In the genomic region with DNA sequence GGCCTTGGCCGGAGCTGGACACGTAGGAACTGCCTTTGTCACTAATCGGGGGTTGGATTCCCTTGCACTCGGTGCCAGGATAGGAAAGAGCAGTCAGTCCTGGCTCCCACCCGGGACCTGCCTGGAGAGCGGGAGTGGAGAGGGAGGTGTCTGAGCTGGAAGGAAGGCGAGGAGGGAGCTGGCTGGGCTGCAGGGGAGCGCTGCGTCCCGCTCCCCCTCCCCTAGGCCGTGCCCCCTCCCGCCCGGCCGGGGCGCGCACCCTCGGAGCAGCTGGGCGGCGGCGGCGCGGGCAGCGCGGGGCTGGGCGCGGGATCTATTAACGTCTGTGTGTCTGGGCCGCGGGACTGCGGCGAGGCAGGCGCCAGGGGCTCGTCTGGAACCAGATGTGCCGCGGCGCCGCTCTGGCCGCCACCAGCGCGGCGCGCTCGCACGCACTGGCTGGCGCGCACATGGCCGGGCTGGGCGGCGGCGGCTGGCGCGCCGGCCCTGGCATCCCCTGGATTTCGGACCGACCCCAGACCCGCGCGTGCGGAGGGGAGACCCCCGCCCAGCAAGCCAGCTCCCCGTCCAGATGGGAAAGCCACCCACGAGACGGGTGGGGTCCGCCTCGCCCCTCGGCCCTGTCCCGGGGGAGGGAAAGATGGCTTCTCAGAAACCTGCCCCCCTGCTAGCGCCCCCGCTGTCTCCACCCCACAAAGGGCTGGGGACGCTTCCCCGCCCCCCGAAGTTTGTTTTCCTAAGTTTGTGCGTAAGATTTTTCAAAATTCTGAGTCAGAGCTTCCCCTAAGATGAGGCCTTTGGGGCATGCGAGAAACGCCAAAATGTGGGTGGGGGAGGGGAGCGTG, we compare ENCODE assay signal across 1 cellular context.
TF ChIP-seq lines count a peak whose summit lies in the region.

No MANE protein-coding gene starts in this region.

TF ChIP-seq in HEK293, 187 proteins besides CTCF, POLR2A, EP300 and RAD21 (continued from another document and continues in another):
- TF ChIP-seq, protein P1, sequence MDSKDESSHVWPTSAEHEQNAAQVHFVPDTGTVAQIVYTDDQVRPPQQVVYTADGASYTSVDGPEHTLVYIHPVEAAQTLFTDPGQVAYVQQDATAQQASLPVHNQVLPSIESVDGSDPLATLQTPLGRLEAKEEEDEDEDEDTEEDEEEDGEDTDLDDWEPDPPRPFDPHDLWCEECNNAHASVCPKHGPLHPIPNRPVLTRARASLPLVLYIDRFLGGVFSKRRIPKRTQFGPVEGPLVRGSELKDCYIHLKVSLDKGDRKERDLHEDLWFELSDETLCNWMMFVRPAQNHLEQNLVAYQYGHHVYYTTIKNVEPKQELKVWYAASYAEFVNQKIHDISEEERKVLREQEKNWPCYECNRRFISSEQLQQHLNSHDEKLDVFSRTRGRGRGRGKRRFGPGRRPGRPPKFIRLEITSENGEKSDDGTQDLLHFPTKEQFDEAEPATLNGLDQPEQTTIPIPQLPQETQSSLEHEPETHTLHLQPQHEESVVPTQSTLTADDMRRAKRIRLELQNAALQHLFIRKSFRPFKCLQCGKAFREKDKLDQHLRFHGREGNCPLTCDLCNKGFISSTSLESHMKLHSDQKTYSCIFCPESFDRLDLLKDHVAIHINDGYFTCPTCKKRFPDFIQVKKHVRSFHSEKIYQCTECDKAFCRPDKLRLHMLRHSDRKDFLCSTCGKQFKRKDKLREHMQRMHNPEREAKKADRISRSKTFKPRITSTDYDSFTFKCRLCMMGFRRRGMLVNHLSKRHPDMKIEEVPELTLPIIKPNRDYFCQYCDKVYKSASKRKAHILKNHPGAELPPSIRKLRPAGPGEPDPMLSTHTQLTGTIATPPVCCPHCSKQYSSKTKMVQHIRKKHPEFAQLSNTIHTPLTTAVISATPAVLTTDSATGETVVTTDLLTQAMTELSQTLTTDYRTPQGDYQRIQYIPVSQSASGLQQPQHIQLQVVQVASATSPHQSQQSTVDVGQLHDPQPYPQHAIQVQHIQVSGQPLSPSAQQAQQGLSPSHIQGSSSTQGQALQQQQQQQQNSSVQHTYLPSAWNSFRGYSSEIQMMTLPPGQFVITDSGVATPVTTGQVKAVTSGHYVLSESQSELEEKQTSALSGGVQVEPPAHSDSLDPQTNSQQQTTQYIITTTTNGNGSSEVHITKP (tag by site-specific recombination; IDR thresholded peaks at IDR 0.05), result no peak
- TF ChIP-seq ZNF155 (tag by site-specific recombination; IDR thresholded peaks at IDR 0.05), result no peak
- TF ChIP-seq, protein P2, sequence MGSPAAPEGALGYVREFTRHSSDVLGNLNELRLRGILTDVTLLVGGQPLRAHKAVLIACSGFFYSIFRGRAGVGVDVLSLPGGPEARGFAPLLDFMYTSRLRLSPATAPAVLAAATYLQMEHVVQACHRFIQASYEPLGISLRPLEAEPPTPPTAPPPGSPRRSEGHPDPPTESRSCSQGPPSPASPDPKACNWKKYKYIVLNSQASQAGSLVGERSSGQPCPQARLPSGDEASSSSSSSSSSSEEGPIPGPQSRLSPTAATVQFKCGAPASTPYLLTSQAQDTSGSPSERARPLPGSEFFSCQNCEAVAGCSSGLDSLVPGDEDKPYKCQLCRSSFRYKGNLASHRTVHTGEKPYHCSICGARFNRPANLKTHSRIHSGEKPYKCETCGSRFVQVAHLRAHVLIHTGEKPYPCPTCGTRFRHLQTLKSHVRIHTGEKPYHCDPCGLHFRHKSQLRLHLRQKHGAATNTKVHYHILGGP (tag by site-specific recombination; IDR thresholded peaks at IDR 0.05), result no peak
- TF ChIP-seq ZNF423 (tag by site-specific recombination; IDR thresholded peaks at IDR 0.05), result no peak
- TF ChIP-seq ZNF701 (tag by site-specific recombination; IDR thresholded peaks at IDR 0.05), result no peak
- TF ChIP-seq, protein P3, sequence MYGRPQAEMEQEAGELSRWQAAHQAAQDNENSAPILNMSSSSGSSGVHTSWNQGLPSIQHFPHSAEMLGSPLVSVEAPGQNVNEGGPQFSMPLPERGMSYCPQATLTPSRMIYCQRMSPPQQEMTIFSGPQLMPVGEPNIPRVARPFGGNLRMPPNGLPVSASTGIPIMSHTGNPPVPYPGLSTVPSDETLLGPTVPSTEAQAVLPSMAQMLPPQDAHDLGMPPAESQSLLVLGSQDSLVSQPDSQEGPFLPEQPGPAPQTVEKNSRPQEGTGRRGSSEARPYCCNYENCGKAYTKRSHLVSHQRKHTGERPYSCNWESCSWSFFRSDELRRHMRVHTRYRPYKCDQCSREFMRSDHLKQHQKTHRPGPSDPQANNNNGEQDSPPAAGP (tag by site-specific recombination; IDR thresholded peaks at IDR 0.05), result peak; percentile 4; the same call in 1 of the 2 replicates
- TF ChIP-seq ZNF302 (tag by site-specific recombination; IDR thresholded peaks at IDR 0.05; ENCODE audit: low read depth), result no peak
- no peak for TF ChIP-seq ZNF202 (tag by site-specific recombination; IDR thresholded peaks at IDR 0.05; ENCODE audit: borderline replicate concordance)
- TF ChIP-seq, protein P4, sequence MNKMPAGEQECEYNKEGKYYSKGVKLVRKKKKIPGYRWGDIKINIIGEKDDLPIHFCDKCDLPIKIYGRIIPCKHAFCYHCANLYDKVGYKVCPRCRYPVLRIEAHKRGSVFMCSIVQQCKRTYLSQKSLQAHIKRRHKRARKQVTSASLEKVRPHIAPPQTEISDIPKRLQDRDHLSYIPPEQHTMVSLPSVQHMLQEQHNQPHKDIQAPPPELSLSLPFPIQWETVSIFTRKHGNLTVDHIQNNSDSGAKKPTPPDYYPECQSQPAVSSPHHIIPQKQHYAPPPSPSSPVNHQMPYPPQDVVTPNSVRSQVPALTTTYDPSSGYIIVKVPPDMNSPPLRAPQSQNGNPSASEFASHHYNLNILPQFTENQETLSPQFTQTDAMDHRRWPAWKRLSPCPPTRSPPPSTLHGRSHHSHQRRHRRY (tag by site-specific recombination; IDR thresholded peaks at IDR 0.05), result no peak
- TF ChIP-seq ZXDB (tag by site-specific recombination; IDR thresholded peaks at IDR 0.05), result 0 out of 2 replicates have a peak, but pooled peaks have one; percentile 17
- TF ChIP-seq, protein P5, sequence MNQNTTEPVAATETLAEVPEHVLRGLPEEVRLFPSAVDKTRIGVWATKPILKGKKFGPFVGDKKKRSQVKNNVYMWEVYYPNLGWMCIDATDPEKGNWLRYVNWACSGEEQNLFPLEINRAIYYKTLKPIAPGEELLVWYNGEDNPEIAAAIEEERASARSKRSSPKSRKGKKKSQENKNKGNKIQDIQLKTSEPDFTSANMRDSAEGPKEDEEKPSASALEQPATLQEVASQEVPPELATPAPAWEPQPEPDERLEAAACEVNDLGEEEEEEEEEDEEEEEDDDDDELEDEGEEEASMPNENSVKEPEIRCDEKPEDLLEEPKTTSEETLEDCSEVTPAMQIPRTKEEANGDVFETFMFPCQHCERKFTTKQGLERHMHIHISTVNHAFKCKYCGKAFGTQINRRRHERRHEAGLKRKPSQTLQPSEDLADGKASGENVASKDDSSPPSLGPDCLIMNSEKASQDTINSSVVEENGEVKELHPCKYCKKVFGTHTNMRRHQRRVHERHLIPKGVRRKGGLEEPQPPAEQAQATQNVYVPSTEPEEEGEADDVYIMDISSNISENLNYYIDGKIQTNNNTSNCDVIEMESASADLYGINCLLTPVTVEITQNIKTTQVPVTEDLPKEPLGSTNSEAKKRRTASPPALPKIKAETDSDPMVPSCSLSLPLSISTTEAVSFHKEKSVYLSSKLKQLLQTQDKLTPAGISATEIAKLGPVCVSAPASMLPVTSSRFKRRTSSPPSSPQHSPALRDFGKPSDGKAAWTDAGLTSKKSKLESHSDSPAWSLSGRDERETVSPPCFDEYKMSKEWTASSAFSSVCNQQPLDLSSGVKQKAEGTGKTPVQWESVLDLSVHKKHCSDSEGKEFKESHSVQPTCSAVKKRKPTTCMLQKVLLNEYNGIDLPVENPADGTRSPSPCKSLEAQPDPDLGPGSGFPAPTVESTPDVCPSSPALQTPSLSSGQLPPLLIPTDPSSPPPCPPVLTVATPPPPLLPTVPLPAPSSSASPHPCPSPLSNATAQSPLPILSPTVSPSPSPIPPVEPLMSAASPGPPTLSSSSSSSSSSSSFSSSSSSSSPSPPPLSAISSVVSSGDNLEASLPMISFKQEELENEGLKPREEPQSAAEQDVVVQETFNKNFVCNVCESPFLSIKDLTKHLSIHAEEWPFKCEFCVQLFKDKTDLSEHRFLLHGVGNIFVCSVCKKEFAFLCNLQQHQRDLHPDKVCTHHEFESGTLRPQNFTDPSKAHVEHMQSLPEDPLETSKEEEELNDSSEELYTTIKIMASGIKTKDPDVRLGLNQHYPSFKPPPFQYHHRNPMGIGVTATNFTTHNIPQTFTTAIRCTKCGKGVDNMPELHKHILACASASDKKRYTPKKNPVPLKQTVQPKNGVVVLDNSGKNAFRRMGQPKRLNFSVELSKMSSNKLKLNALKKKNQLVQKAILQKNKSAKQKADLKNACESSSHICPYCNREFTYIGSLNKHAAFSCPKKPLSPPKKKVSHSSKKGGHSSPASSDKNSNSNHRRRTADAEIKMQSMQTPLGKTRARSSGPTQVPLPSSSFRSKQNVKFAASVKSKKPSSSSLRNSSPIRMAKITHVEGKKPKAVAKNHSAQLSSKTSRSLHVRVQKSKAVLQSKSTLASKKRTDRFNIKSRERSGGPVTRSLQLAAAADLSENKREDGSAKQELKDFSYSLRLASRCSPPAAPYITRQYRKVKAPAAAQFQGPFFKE (tag by site-specific recombination; IDR thresholded peaks at IDR 0.05; ENCODE audit: borderline replicate concordance), result no peak
- TF ChIP-seq, protein P6, sequence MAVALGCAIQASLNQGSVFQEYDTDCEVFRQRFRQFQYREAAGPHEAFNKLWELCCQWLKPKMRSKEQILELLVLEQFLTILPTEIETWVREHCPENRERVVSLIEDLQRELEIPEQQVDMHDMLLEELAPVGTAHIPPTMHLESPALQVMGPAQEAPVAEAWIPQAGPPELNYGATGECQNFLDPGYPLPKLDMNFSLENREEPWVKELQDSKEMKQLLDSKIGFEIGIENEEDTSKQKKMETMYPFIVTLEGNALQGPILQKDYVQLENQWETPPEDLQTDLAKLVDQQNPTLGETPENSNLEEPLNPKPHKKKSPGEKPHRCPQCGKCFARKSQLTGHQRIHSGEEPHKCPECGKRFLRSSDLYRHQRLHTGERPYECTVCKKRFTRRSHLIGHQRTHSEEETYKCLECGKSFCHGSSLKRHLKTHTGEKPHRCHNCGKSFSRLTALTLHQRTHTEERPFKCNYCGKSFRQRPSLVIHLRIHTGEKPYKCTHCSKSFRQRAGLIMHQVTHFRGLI (tag by site-specific recombination; IDR thresholded peaks at IDR 0.05), result no peak
- TF ChIP-seq YY1 (tag by site-specific recombination; IDR thresholded peaks at IDR 0.05), result peak; percentile 33; the same call in 1 of the 2 replicates
- TF ChIP-seq ZNF335 (tag by site-specific recombination; conservative IDR thresholded peaks at IDR 0.05), result peak; percentile 46; the same call in 1 of the 2 replicates
- no peak for TF ChIP-seq RBAK (tag by site-specific recombination; IDR thresholded peaks at IDR 0.05)
- no peak for TF ChIP-seq ZNF514 (tag by site-specific recombination; IDR thresholded peaks at IDR 0.05)
- TF ChIP-seq SP3 (tag by site-specific recombination; IDR thresholded peaks at IDR 0.05), result peak; percentile 27; the same call in 1 of the 2 replicates
- TF ChIP-seq PRDM1 (tag by site-specific recombination; IDR thresholded peaks at IDR 0.05), result no peak
- TF ChIP-seq ZNF10 (tag by site-specific recombination; IDR thresholded peaks at IDR 0.05), result no peak
- TF ChIP-seq, protein P7, sequence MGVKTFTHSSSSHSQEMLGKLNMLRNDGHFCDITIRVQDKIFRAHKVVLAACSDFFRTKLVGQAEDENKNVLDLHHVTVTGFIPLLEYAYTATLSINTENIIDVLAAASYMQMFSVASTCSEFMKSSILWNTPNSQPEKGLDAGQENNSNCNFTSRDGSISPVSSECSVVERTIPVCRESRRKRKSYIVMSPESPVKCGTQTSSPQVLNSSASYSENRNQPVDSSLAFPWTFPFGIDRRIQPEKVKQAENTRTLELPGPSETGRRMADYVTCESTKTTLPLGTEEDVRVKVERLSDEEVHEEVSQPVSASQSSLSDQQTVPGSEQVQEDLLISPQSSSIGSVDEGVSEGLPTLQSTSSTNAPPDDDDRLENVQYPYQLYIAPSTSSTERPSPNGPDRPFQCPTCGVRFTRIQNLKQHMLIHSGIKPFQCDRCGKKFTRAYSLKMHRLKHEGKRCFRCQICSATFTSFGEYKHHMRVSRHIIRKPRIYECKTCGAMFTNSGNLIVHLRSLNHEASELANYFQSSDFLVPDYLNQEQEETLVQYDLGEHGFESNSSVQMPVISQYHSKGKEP (tag by site-specific recombination; IDR thresholded peaks at IDR 0.05), result no peak
- peak; percentile 40; the same call in 1 of the 2 replicates for TF ChIP-seq KLF8 (tag by site-specific recombination; IDR thresholded peaks at IDR 0.05)
- no peak for TF ChIP-seq BCL11A (tag by site-specific recombination; IDR thresholded peaks at IDR 0.05; ENCODE audit: low read depth)
- no peak for TF ChIP-seq ZBTB1 (tag by site-specific recombination; IDR thresholded peaks at IDR 0.05)
- TF ChIP-seq, protein P8, sequence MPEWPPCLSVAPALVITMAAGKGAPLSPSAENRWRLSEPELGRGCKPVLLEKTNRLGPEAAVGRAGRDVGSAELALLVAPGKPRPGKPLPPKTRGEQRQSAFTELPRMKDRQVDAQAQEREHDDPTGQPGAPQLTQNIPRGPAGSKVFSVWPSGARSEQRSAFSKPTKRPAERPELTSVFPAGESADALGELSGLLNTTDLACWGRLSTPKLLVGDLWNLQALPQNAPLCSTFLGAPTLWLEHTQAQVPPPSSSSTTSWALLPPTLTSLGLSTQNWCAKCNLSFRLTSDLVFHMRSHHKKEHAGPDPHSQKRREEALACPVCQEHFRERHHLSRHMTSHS (tag by site-specific recombination; IDR thresholded peaks at IDR 0.05), result no peak
- TF ChIP-seq, protein P9, sequence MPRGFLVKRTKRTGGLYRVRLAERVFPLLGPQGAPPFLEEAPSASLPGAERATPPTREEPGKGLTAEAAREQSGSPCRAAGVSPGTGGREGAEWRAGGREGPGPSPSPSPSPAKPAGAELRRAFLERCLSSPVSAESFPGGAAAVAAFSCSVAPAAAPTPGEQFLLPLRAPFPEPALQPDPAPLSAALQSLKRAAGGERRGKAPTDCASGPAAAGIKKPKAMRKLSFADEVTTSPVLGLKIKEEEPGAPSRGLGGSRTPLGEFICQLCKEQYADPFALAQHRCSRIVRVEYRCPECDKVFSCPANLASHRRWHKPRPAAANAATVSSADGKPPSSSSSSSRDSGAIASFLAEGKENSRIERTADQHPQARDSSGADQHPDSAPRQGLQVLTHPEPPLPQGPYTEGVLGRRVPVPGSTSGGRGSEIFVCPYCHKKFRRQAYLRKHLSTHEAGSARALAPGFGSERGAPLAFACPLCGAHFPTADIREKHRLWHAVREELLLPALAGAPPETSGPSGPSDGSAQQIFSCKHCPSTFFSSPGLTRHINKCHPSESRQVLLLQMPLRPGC (tag by site-specific recombination; IDR thresholded peaks at IDR 0.05), result no peak
- TF ChIP-seq WT1 (tag by site-specific recombination; IDR thresholded peaks at IDR 0.05), result no peak
- no peak for TF ChIP-seq ZFP3 (tag by site-specific recombination; IDR thresholded peaks at IDR 0.05; ENCODE audit: low read depth)
- TF ChIP-seq, protein P10, sequence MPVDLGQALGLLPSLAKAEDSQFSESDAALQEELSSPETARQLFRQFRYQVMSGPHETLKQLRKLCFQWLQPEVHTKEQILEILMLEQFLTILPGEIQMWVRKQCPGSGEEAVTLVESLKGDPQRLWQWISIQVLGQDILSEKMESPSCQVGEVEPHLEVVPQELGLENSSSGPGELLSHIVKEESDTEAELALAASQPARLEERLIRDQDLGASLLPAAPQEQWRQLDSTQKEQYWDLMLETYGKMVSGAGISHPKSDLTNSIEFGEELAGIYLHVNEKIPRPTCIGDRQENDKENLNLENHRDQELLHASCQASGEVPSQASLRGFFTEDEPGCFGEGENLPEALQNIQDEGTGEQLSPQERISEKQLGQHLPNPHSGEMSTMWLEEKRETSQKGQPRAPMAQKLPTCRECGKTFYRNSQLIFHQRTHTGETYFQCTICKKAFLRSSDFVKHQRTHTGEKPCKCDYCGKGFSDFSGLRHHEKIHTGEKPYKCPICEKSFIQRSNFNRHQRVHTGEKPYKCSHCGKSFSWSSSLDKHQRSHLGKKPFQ (tag by site-specific recombination; IDR thresholded peaks at IDR 0.05), result no peak
- TF ChIP-seq KLF16 (tag by site-specific recombination; IDR thresholded peaks at IDR 0.05), result 0 out of 2 replicates have a peak, but pooled peaks have one; percentile 17
- peak; percentile 39 for TF ChIP-seq ZBTB8A (tag by site-specific recombination; IDR thresholded peaks at IDR 0.05)
